In genomic region chr4:39970559-39971270, GRCh38 we compare ENCODE assay signal across 8 cellular contexts. TPM values are rescaled to one million over a fixed set of nuclear protein-coding genes. Genes with fewer than 3 reads are reported as not detected.
A peak's percentile ranks its signal among the peaks of the same experiment; 100 is the strongest.
DNase-seq lines count a peak whose midpoint lies in the region; ATAC-seq and TF ChIP-seq lines count a peak whose summit lies in the region.

No MANE protein-coding gene starts in this region.

- H3K9me3 Mint-ChIP-seq in CD8-positive, alpha-beta T cell, result no peaks in the 10 kb centered on the region

- POLR2A ChIA-PET in CD8-positive, alpha-beta T cell (lab: Charles Lee), result no interaction called here
- POLR2A ChIA-PET in SK-N-SH (lab: Yijun Ruan, JAX), result no interaction called here

- peaks cover 77% of the 10 kb centered on the region for H4K20me1 ChIP-seq in SK-N-SH (ENCODE audit: insufficient read depth)

- H3K4me1 ChIP-seq in CD8-positive, alpha-beta T cell (ENCODE audit: insufficient read depth, low read length), result peaks cover 32% of the 10 kb centered on the region
- H3K4me1 ChIP-seq in foreskin keratinocyte (peaks cover 8% of the 10 kb centered on the region), SK-N-SH (ENCODE audit: control insufficient read depth in 1 of 2, insufficient read depth in 2 of 2, low read depth in 1 of 2, low read length in 1 of 2) (peaks cover 3% of the 10 kb centered on the region in 2 experiments; a peak in 3 of 4 replicates)

- no peak overlapping the region for H3K27ac ChIP-seq in CD8-positive, alpha-beta T cell (ENCODE audit: low read depth, low read length)
- H3K27ac ChIP-seq in foreskin keratinocyte, result no peak overlapping the region
- no peak overlapping the region for H3K27ac ChIP-seq in SK-N-SH (ENCODE audit: low read depth in 2 of 2, low read length in 1 of 2)

- intact Hi-C loops in CD8-positive, alpha-beta T cell (cut with DNase I, micrococcal nuclease), result loop anchor here (5.0 to 10.0 kb wide), 4 partner anchors 38 to 1964 kb away; partner anchors contain the start of genes TMEM33 (in 1 of the 2) and WDR19 (in 1 of the 2)
- intact Hi-C loops in head of caudate nucleus (cut with DNase I), result no loop called here

- no peak for DNase-seq in CD8-positive, alpha-beta T cell
- DNase-seq in NAMALWA (ENCODE audit: low spot score) (peak; percentile 67), foreskin keratinocyte (peak in 1 of 2 donors; percentile 32), hepatic stellate cell (ENCODE audit: low spot score) (no peak), SK-N-SH (no peak), head of caudate nucleus (no peak)

- H3K27me3 Mint-ChIP-seq in CD8-positive, alpha-beta T cell (ENCODE audit: low read depth), result no peaks in the 10 kb centered on the region

- peaks cover 12% of the 10 kb centered on the region for H3F3A ChIP-seq in SK-N-SH (replicated peaks; ENCODE audit: insufficient read depth)

- 90% methylated on average over 11 of the region's 11 CpGs for WGBS in SK-N-SH (ENCODE audit: low lambda C conversion rate)

- no peak for TF ChIP-seq CTCF in CD8-positive, alpha-beta T cell (IDR thresholded peaks at IDR 0.05)
- TF ChIP-seq CTCF in foreskin keratinocyte (conservative IDR thresholded peaks at IDR 0.05) (no peak), SK-N-SH (IDR thresholded peaks at IDR 0.05) (no peak)

- H3K4me2 ChIP-seq in SK-N-SH, result no peak overlapping the region

- H3K27ac Mint-ChIP-seq in CD8-positive, alpha-beta T cell, result peak overlapping the region; percentile 80

- no peak for ATAC-seq in CD8-positive, alpha-beta T cell
- ATAC-seq in GM21447 (IDR thresholded peaks at IDR 0.05; ENCODE audit: unreplicated experiment) (peak; percentile 79), foreskin keratinocyte (peak; percentile 20), GM19455 (IDR thresholded peaks at IDR 0.05; ENCODE audit: unreplicated experiment) (no peak)

- no peak for TF ChIP-seq RAD21 in SK-N-SH (IDR thresholded peaks at IDR 0.05; ENCODE audit: low read length)

- TF ChIP-seq EP300 in SK-N-SH (IDR thresholded peaks at IDR 0.05; ENCODE audit: borderline replicate concordance in 1 of 2, low read depth in 1 of 2, low read length in 1 of 2), result no peak

- peaks cover 99% of the 10 kb centered on the region for H3K79me2 ChIP-seq in SK-N-SH (ENCODE audit: insufficient read depth)

- peaks cover 60% of the 10 kb centered on the region for H3K4me1 Mint-ChIP-seq in CD8-positive, alpha-beta T cell (ENCODE audit: low read depth)

- no peak overlapping the region for H3K9ac ChIP-seq in SK-N-SH

- H2AFZ ChIP-seq in SK-N-SH (ENCODE audit: low read depth), result no peak overlapping the region

- CTCF ChIA-PET in CD8-positive, alpha-beta T cell (lab: Charles Lee), result no interaction called here
- CTCF ChIA-PET in SK-N-SH (lab: Yijun Ruan, JAX), result interaction anchor here (1.1 to 1.2 kb wide), 2 partner anchors 275 to 501 kb away, joined by 3 to 6 read pairs; no protein-coding TSS in a partner anchor

- no peaks in the 10 kb centered on the region for H3K9me3 ChIP-seq in CD8-positive, alpha-beta T cell (ENCODE audit: low read length)
- H3K9me3 ChIP-seq in SK-N-SH, result no peaks in the 10 kb centered on the region

- no peaks in the 10 kb centered on the region for H3K9me2 ChIP-seq in SK-N-SH

- no peak overlapping the region for H3K4me3 ChIP-seq in CD8-positive, alpha-beta T cell (ENCODE audit: low read depth, low read length)
- H3K4me3 ChIP-seq in SK-N-SH (ENCODE audit: low read depth in 2 of 2, low read length in 1 of 2), result no peak overlapping the region

- peak overlapping the region; percentile 50 for H3K4me3 Mint-ChIP-seq in CD8-positive, alpha-beta T cell

- H3K27me3 ChIP-seq in CD8-positive, alpha-beta T cell (ENCODE audit: insufficient read depth, low read length), result no peaks in the 10 kb centered on the region
- H3K27me3 ChIP-seq in foreskin keratinocyte (no peaks in the 10 kb centered on the region), SK-N-SH (ENCODE audit: insufficient read depth) (no peaks in the 10 kb centered on the region)

- H3K36me3 ChIP-seq in CD8-positive, alpha-beta T cell (ENCODE audit: insufficient read depth, low read length), result peaks cover 5% of the 10 kb centered on the region
- H3K36me3 ChIP-seq in SK-N-SH (replicated peaks in 1 of 2; ENCODE audit: control insufficient read depth in 1 of 2, insufficient read depth in 2 of 2, low read length in 1 of 2), result peaks cover 16 to 59% of the 10 kb centered on the region in 2 experiments

- H3K36me3 Mint-ChIP-seq in CD8-positive, alpha-beta T cell, result peaks cover 53% of the 10 kb centered on the region

TF ChIP-seq in SK-N-SH, 30 proteins besides CTCF, POLR2A, EP300 and RAD21:
- TF ChIP-seq FOXM1 (IDR thresholded peaks at IDR 0.05; ENCODE audit: low read depth) (no peak), EZH2phosphoT487 (IDR thresholded peaks at IDR 0.05; ENCODE audit: borderline replicate concordance, low read depth) (no peak), RXRA (IDR thresholded peaks at IDR 0.05; ENCODE audit: borderline replicate concordance, low read depth) (no peak), NRF1 (IDR thresholded peaks at IDR 0.05; ENCODE audit: low read depth, low read length) (no peak), YY1 (IDR thresholded peaks at IDR 0.05; ENCODE audit: low read depth) (no peak), USF1 (IDR thresholded peaks at IDR 0.05; ENCODE audit: borderline replicate concordance, low read depth) (no peak), GATA2 (CRISPR knock-in tag; IDR thresholded peaks at IDR 0.05) (no peak), TCF12 (IDR thresholded peaks at IDR 0.05) (no peak), PBX3 (IDR thresholded peaks at IDR 0.05) (no peak), FOSL2 (IDR thresholded peaks at IDR 0.05; ENCODE audit: borderline replicate concordance, low read depth) (no peak), MEF2A (IDR thresholded peaks at IDR 0.05; ENCODE audit: borderline replicate concordance, low read depth) (no peak), POLR2AphosphoS5 (IDR thresholded peaks at IDR 0.05; ENCODE audit: low read depth, low read length) (no peak), MAX (IDR thresholded peaks at IDR 0.05; ENCODE audit: low read depth) (no peak), JUND (IDR thresholded peaks at IDR 0.05) (no peak)

RNA-seq across cellular contexts. Expression of gene PDS5A, which starts 7.0 kb away (rescaled TPM):
- total RNA-seq in CD8-positive, alpha-beta T cell, result 10 to 100 TPM; 75.5 to 84.0 TPM
- 75.5 and 77.2 TPM in 2 replicates for total RNA-seq in foreskin keratinocyte
- polyA plus RNA-seq in foreskin keratinocyte, result 15.1 and 18.3 TPM in 2 replicates
- polyA plus RNA-seq in SK-N-SH (2012; rRNA removed), result 14.1 and 18.1 TPM in 2 replicates
- 22.0 and 23.7 TPM in 2 replicates for polyA plus RNA-seq in SK-N-SH (2012; cell fraction: cytosol; rRNA removed)
- polyA plus RNA-seq in SK-N-SH (2012; cell fraction: nucleus; rRNA removed), result 10.5 and 21.5 TPM in 2 replicates

Comparison
In these comparisons a context has a peak if more than half of its experiments do, and no peak if none do; other contexts are left out.
1. ATAC-seq: peak in GM21447 (single experiment) and foreskin keratinocyte (single experiment); none in CD8-positive, alpha-beta T cell (single experiment) and GM19455 (single experiment).